9 cellular contexts compared by ENCODE assay signal in the genomic region with DNA sequence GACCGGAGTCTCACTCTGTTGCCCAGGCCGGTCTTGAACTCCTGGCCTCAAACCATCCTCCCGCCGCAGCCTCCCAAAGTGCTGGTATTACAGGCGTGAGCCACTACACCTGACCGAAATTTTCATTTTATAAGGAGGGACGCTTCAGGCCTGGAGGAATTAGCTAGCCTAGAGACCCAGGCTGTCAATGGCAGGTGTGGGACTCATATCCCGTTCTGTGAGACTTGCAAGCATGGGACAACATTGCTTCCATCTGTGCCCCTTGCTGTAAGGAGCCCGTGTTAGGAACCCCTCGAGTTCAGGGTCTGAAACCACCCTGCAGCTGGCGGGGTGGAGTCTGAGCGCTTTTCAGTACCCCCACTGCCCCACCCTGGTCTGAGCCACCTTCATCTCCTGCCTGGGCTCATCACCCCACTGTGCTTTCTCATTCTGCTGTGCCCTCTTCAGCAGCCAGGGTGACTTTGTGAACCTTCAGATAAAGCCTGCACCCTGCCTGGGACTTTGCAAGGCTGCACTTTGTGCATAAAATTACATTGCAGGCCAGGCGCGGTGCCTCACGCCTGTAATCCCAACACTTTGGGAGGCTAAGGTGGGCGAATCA. TPM values are rescaled to one million over a fixed set of nuclear protein-coding genes. Genes with fewer than 3 reads are reported as not detected.
A peak's percentile ranks its signal among the peaks of the same experiment; 100 is the strongest.
DNase-seq lines count a peak whose midpoint lies in the region; ATAC-seq and TF ChIP-seq lines count a peak whose summit lies in the region.
"Had no signal": no experiment of that assay in that cellular context is flagged by ENCODE, and none has a peak within 500 bp of the region (broad histone marks: within the 10 kb centered on the region; RNA-seq: fewer than 3 reads in every experiment).

No MANE protein-coding gene starts in this region.

- peak overlapping the region; percentile 50 for H3K27ac Mint-ChIP-seq in activated T-cell treated with anti-CD3 and anti-CD28 coated beads, Interleukin-2, amount 50 U/mL, for 24 hours
- no peak overlapping the region for H3K27ac Mint-ChIP-seq in activated T-helper 1 cell treated with anti-CD3 and anti-CD28 coated beads, Interleukin-12 subunit alpha, Interleukin-12 subunit beta, Interleukin-2, Interleukin-4 antibody, amounts not matched to agents 30 ng/mL and 10 ng/mL and 1 ng/mL, durations not matched to agents 14 hours and 24 hours and 36 hours

- H3K9me3 ChIP-seq in liver (ENCODE audit: control insufficient read depth in 4 of 4, low read length in 3 of 4) = no peaks in the 10 kb centered on the region
- no peaks in the 10 kb centered on the region for H3K9me3 ChIP-seq in tibial nerve
- H3K9me3 ChIP-seq: heart left ventricle had no signal

- H3K27ac ChIP-seq in liver (ENCODE audit: low read depth in 1 of 2, low read length in 2 of 2) = peak overlapping the region; percentile 57 to 74
- H3K27ac ChIP-seq in tibial nerve = peak overlapping the region in 3 of 4 donors; percentile 82 to 93 (median 85)

- peak overlapping the region; percentile 66 for H3K4me3 Mint-ChIP-seq in activated T-cell treated with anti-CD3 and anti-CD28 coated beads, Interleukin-2, amount 50 U/mL, for 24 hours
- peak overlapping the region; percentile 72 for H3K4me3 Mint-ChIP-seq in activated T-helper 1 cell treated with anti-CD3 and anti-CD28 coated beads, Interleukin-12 subunit alpha, Interleukin-12 subunit beta, Interleukin-2, Interleukin-4 antibody, amounts not matched to agents 30 ng/mL and 10 ng/mL and 1 ng/mL, durations not matched to agents 14 hours and 24 hours and 36 hours

- no peak for TF ChIP-seq EP300 in tibial nerve (IDR thresholded peaks at IDR 0.05)

- DNase-seq in activated T-cell treated with anti-CD3 and anti-CD28 coated beads, Interleukin-2, amount 50 U/mL, for 24 hours = no peak
- DNase-seq in activated T-cell treated with anti-CD3 and anti-CD28 coated beads, Interleukin-2, amount 50 U/mL, for 1 hour = no peak
- no peak for DNase-seq in activated T-helper 1 cell treated with anti-CD3 and anti-CD28 coated beads, Interleukin-12 subunit alpha, Interleukin-12 subunit beta, Interleukin-2, Interleukin-4 antibody, amounts not matched to agents 30 ng/mL and 10 ng/mL and 1 ng/mL, durations not matched to agents 14 hours and 24 hours and 36 hours (ENCODE audit: low spot score)
- DNase-seq in tibial nerve (ENCODE audit: low spot score in 2 of 2) = no peak

- no peak for TF ChIP-seq RAD21 in liver (IDR thresholded peaks at IDR 0.05)

- H3K4me3 ChIP-seq in liver (ENCODE audit: low read depth in 1 of 3, low read length in 3 of 3) (no peak overlapping the region), tibial nerve (no peak overlapping the region)

- H3K4me1 ChIP-seq in liver (ENCODE audit: control insufficient read depth in 4 of 4, insufficient read depth in 4 of 4, low read length in 3 of 4) = peaks cover 0 to 11% (median 4%) of the 10 kb centered on the region in 4 donors
- H3K4me1 ChIP-seq in tibial nerve = peaks cover 0 to 26% (median 2%) of the 10 kb centered on the region in 4 donors

- no peak for TF ChIP-seq CTCF in liver (IDR thresholded peaks at IDR 0.05; ENCODE audit: low read depth, low read length, missing input control)
- no peak for TF ChIP-seq CTCF in tibial nerve (IDR thresholded peaks at IDR 0.05)

- H3K27me3 Mint-ChIP-seq in activated T-cell treated with anti-CD3 and anti-CD28 coated beads, Interleukin-2, amount 50 U/mL, for 24 hours = no peaks in the 10 kb centered on the region
- no peaks in the 10 kb centered on the region for H3K27me3 Mint-ChIP-seq in activated T-helper 1 cell treated with anti-CD3 and anti-CD28 coated beads, Interleukin-12 subunit alpha, Interleukin-12 subunit beta, Interleukin-2, Interleukin-4 antibody, amounts not matched to agents 30 ng/mL and 10 ng/mL and 1 ng/mL, durations not matched to agents 14 hours and 24 hours and 36 hours (ENCODE audit: insufficient read depth)

- intact Hi-C loops in activated T-helper 1 cell treated with anti-CD3 and anti-CD28 coated beads, Interleukin-12 subunit alpha, Interleukin-12 subunit beta, Interleukin-2, Interleukin-4 antibody, amounts not matched to agents 30 ng/mL and 10 ng/mL and 1 ng/mL, durations not matched to agents 14 hours and 24 hours and 36 hours (cut with micrococcal nuclease) = loop anchor here (5.0 kb wide), 1 partner anchor 442 kb away; a partner anchor contains a TSS

- peaks cover 34% of the 10 kb centered on the region for H3K36me3 Mint-ChIP-seq in activated T-cell treated with anti-CD3 and anti-CD28 coated beads, Interleukin-2, amount 50 U/mL, for 24 hours (ENCODE audit: low read depth)
- peaks cover 14% of the 10 kb centered on the region for H3K36me3 Mint-ChIP-seq in activated T-helper 1 cell treated with anti-CD3 and anti-CD28 coated beads, Interleukin-12 subunit alpha, Interleukin-12 subunit beta, Interleukin-2, Interleukin-4 antibody, amounts not matched to agents 30 ng/mL and 10 ng/mL and 1 ng/mL, durations not matched to agents 14 hours and 24 hours and 36 hours (ENCODE audit: low read depth)

- H3K9me3 Mint-ChIP-seq in activated T-cell treated with anti-CD3 and anti-CD28 coated beads, Interleukin-2, amount 50 U/mL, for 24 hours = no peaks in the 10 kb centered on the region
- no peaks in the 10 kb centered on the region for H3K9me3 Mint-ChIP-seq in activated T-helper 1 cell treated with anti-CD3 and anti-CD28 coated beads, Interleukin-12 subunit alpha, Interleukin-12 subunit beta, Interleukin-2, Interleukin-4 antibody, amounts not matched to agents 30 ng/mL and 10 ng/mL and 1 ng/mL, durations not matched to agents 14 hours and 24 hours and 36 hours

- peaks cover 30% of the 10 kb centered on the region for H3K4me1 Mint-ChIP-seq in activated T-cell treated with anti-CD3 and anti-CD28 coated beads, Interleukin-2, amount 50 U/mL, for 24 hours (ENCODE audit: low read depth)
- peaks cover 23% of the 10 kb centered on the region for H3K4me1 Mint-ChIP-seq in activated T-helper 1 cell treated with anti-CD3 and anti-CD28 coated beads, Interleukin-12 subunit alpha, Interleukin-12 subunit beta, Interleukin-2, Interleukin-4 antibody, amounts not matched to agents 30 ng/mL and 10 ng/mL and 1 ng/mL, durations not matched to agents 14 hours and 24 hours and 36 hours (ENCODE audit: low read depth)

- TF ChIP-seq POLR2A in tibial nerve (IDR thresholded peaks at IDR 0.05) = no peak

- WGBS in liver = 89% methylated on average over 16 of the region's 16 CpGs
- whole genome bisulfite sequencing in tibial nerve, 2 donors = 89% methylated on average over 16 of the region's 16 CpGs

- no peak overlapping the region for H3K9ac ChIP-seq in liver (ENCODE audit: low read depth in 1 of 2, low read length in 2 of 2)

- H3K36me3 ChIP-seq in liver (ENCODE audit: control insufficient read depth in 4 of 4, insufficient read depth in 3 of 4, low read depth in 1 of 4, low read length in 3 of 4) (peaks cover 0 to 10% (median 8%) of the 10 kb centered on the region in 4 donors), tibial nerve (peaks cover 0 to 19% (median 4%) of the 10 kb centered on the region in 3 donors)

- H3K27me3 ChIP-seq in liver (ENCODE audit: control insufficient read depth in 4 of 4, insufficient read depth in 4 of 4, low read length in 3 of 4) (no peaks in the 10 kb centered on the region), tibial nerve (no peaks in the 10 kb centered on the region)
- H3K27me3 ChIP-seq: heart left ventricle had no signal

- ATAC-seq in HG03159 (IDR thresholded peaks at IDR 0.05; ENCODE audit: unreplicated experiment) = no peak
- ATAC-seq in GM18907 (IDR thresholded peaks at IDR 0.05; ENCODE audit: unreplicated experiment) = no peak
- ATAC-seq in HG03432 (IDR thresholded peaks at IDR 0.05; ENCODE audit: unreplicated experiment) = no peak

TF ChIP-seq in liver, 16 proteins besides CTCF, POLR2A, EP300 and RAD21 (continues in another document):
- TF ChIP-seq SP1 (IDR thresholded peaks at IDR 0.05) (no peak), JUND (IDR thresholded peaks at IDR 0.05) (no peak), HNF4G (IDR thresholded peaks at IDR 0.05) (no peak), FOXA2 (IDR thresholded peaks at IDR 0.05) (no peak), GABPA (IDR thresholded peaks at IDR 0.05 in 1 of 2, conservative IDR thresholded peaks at IDR 0.05 in 1 of 2) (no peak), FOXA1 (IDR thresholded peaks at IDR 0.05) (no peak), TAF1 (conservative IDR thresholded peaks at IDR 0.05) (no peak)
- TF ChIP-seq, protein P1, sequence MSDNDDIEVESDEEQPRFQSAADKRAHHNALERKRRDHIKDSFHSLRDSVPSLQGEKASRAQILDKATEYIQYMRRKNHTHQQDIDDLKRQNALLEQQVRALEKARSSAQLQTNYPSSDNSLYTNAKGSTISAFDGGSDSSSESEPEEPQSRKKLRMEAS (IDR thresholded peaks at IDR 0.05) = no peak
- TF ChIP-seq, protein P2, sequence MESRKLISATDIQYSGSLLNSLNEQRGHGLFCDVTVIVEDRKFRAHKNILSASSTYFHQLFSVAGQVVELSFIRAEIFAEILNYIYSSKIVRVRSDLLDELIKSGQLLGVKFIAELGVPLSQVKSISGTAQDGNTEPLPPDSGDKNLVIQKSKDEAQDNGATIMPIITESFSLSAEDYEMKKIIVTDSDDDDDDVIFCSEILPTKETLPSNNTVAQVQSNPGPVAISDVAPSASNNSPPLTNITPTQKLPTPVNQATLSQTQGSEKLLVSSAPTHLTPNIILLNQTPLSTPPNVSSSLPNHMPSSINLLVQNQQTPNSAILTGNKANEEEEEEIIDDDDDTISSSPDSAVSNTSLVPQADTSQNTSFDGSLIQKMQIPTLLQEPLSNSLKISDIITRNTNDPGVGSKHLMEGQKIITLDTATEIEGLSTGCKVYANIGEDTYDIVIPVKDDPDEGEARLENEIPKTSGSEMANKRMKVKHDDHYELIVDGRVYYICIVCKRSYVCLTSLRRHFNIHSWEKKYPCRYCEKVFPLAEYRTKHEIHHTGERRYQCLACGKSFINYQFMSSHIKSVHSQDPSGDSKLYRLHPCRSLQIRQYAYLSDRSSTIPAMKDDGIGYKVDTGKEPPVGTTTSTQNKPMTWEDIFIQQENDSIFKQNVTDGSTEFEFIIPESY (IDR thresholded peaks at IDR 0.05) = no peak
- TF ChIP-seq, protein P3, sequence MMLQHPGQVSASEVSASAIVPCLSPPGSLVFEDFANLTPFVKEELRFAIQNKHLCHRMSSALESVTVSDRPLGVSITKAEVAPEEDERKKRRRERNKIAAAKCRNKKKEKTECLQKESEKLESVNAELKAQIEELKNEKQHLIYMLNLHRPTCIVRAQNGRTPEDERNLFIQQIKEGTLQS (IDR thresholded peaks at IDR 0.05) = no peak

RNA-seq across cellular contexts. Expression of a gene that starts 1.3 kb away (rescaled TPM):
- 20.3 and 22.8 TPM in 2 replicates for total RNA-seq in activated T-helper 1 cell treated with anti-CD3 and anti-CD28 coated beads, Interleukin-12 subunit alpha, Interleukin-12 subunit beta, Interleukin-2, Interleukin-4 antibody, amounts not matched to agents 30 ng/mL and 10 ng/mL and 1 ng/mL, durations not matched to agents 14 hours and 24 hours and 36 hours
- total RNA-seq in liver = 10 to 100 TPM; 10.3 to 10.7 TPM
- 1 to 10 TPM; 4.9 to 6.6 TPM for polyA plus RNA-seq in liver
- 10 to 100 TPM; 12.6 to 25.8 (median 18.0) TPM for total RNA-seq in tibial nerve

RNA-seq across cellular contexts. Expression of a gene that starts 34.9 kb away (rescaled TPM):
- 73.0 and 74.6 TPM in 2 replicates for total RNA-seq in activated T-helper 1 cell treated with anti-CD3 and anti-CD28 coated beads, Interleukin-12 subunit alpha, Interleukin-12 subunit beta, Interleukin-2, Interleukin-4 antibody, amounts not matched to agents 30 ng/mL and 10 ng/mL and 1 ng/mL, durations not matched to agents 14 hours and 24 hours and 36 hours
- 100 to 1,000 TPM in 1 of 2 donors, 10 to 100 TPM in 1; 91.9 to 173 TPM for total RNA-seq in liver
- 100 to 1,000 TPM; 140 to 154 TPM for polyA plus RNA-seq in liver
- 10 to 100 TPM; 61.0 to 80.6 (median 72.2) TPM for total RNA-seq in tibial nerve
